In the genomic region with DNA sequence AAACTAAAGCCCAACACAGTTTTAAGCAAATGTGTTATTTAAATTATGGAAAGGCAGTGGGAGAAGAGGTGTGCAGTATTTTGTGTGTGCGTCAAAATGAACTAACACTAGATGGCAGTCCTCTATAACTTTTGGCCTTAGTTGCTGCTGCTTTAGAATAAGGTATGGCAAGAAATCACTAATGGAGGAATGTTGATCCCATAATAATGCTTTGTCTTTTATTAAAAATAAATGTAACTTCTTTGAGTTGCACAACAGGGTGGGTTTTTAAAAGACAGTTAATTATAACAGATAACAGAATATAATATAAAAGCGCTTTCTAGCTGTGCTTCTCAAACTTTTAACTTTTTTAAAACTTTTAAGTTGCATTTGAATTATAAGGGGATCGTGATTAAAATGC, we compare ENCODE assay signal across 9 cellular contexts. TPM values are rescaled to one million over a fixed set of nuclear protein-coding genes. Genes with fewer than 3 reads are reported as not detected.
A peak's percentile ranks its signal among the peaks of the same experiment; 100 is the strongest.
DNase-seq lines count a peak whose midpoint lies in the region; ATAC-seq and TF ChIP-seq lines count a peak whose summit lies in the region.
"Had no signal": no experiment of that assay in that cellular context is flagged by ENCODE, and none has a peak within 500 bp of the region (broad histone marks: within the 10 kb centered on the region; RNA-seq: fewer than 3 reads in every experiment).

No MANE protein-coding gene starts in this region.

- DNase-seq in COLO829 (ENCODE audit: low spot score) = peak; percentile 71
- peak; percentile 50 for DNase-seq in NCI-H748 treated with DMSO at 0.1 percent for 48 hours (lab: John Stamatoyannopoulos, UW)
- peak; percentile 62 for DNase-seq in cerebellar cortex (ENCODE audit: low spot score)
- DNase-seq in lung (ENCODE audit: low spot score) = no peak
- DNase-seq in effector CD8-positive, alpha-beta T cell (lab: John Stamatoyannopoulos, UW) = no peak
- DNase-seq: right cardiac atrium had no signal

- H3K27ac ChIP-seq in lung (ENCODE audit: low read depth in 1 of 2, low read length in 1 of 2) = no peak overlapping the region

- ATAC-seq in GM18868 (IDR thresholded peaks at IDR 0.05; ENCODE audit: unreplicated experiment) (peak; percentile 79), HG03520 (IDR thresholded peaks at IDR 0.05; ENCODE audit: unreplicated experiment) (peak; percentile 74), lung (ENCODE audit: insufficient read depth, low FRiP score) (no peak), GM21447 (IDR thresholded peaks at IDR 0.05; ENCODE audit: unreplicated experiment) (no peak)

- H3K4me1 ChIP-seq in lung (ENCODE audit: control insufficient read depth in 2 of 2, insufficient read depth in 2 of 2, low read length in 2 of 2) = no peaks in the 10 kb centered on the region

- H3K36me3 ChIP-seq in lung (ENCODE audit: control insufficient read depth in 2 of 2, insufficient read depth in 2 of 2, low read length in 2 of 2) = peaks cover 0 to 2% of the 10 kb centered on the region in 2 donors

- no peak overlapping the region for H3K4me3 ChIP-seq in lung

- H3K9me3 ChIP-seq in lung (ENCODE audit: control insufficient read depth in 2 of 2, insufficient read depth in 1 of 2, low read length in 1 of 2) = no peaks in the 10 kb centered on the region

- 66 to 73% methylated on average over 3 of the region's 3 CpGs for WGBS in lung, 2 donors

- peak; percentile 18 for TF ChIP-seq CTCF in lung (IDR thresholded peaks at IDR 0.05; ENCODE audit: control extremely low read depth, extremely low read depth)

- no peaks in the 10 kb centered on the region for H3K27me3 ChIP-seq in lung (ENCODE audit: control insufficient read depth, insufficient read depth)

RNA-seq across cellular contexts. Expression of a gene that starts 56.4 kb away (rescaled TPM):
- total RNA-seq in lung = 10 to 100 TPM; 25.4 to 65.0 TPM
- polyA plus RNA-seq in lung = 1 to 10 TPM; 3.5 to 5.0 TPM

Comparison
In these comparisons a context has a peak if more than half of its experiments do, and no peak if none do; other contexts are left out.
1. DNase-seq: peak in COLO829 (single experiment), NCI-H748 treated with DMSO at 0.1 percent for 48 hours (single experiment) and cerebellar cortex (single experiment); none in lung (single experiment) and effector CD8-positive, alpha-beta T cell (single experiment).
2. ATAC-seq: peak in GM18868 (single experiment) and HG03520 (single experiment); none in lung (single experiment) and GM21447 (single experiment).